In the genomic region with DNA sequence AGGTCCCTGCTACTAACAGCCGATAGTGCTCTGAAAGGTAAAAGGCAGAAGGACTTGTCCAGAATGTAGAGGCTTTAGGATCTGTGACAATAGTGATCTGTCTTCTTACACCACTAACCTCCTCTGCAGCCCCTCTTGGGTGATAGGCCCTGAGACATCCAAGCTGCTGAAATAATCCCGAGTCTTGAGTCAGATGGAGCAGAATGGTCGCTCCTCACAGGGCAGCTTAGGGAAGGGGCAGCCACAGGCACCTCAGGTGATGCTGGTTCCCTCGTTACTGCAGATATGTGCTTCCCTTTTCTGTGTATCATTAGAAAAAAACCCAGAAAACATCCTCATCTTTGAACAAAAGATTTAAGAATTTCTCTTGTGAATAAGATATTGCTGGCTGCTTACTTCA, we compare ENCODE assay signal across 17 cellular contexts.
DNase-seq lines count a peak whose midpoint lies in the region; TF ChIP-seq lines count a peak whose summit lies in the region.
"Had no signal": no experiment of that assay in that cellular context is flagged by ENCODE, and none has a peak within 500 bp of the region (broad histone marks: within the 10 kb centered on the region; RNA-seq: fewer than 3 reads in every experiment).

No MANE protein-coding gene starts in this region.

- CTCF ChIA-PET in RWPE1 (lab: Yijun Ruan, JAX): no interaction called here

- intact Hi-C loops in adrenal gland (cut with DNase I): no loop called here

- H2AFZ ChIP-seq in GM23248: peak overlapping the region; percentile 17; the same call in 1 of the 2 replicates
- no peak overlapping the region for H2AFZ ChIP-seq in neural progenitor cell (replicated peaks)
- H2AFZ ChIP-seq: PC-9 had no signal

- H3F3A ChIP-seq in GM23248 (ENCODE audit: insufficient read depth) (0 out of 2 replicates have a peak, but pooled peaks cover 5% of the 10 kb centered on the region), neural progenitor cell (ENCODE audit: low read depth) (peaks cover 5% of the 10 kb centered on the region)

- H3K4me2 ChIP-seq in GM23248 (ENCODE audit: unreplicated experiment) (no peak overlapping the region), neural progenitor cell (peak overlapping the region; percentile 28)
- H3K4me2 ChIP-seq: PC-9 had no signal

- H3K27ac Mint-ChIP-seq in neural progenitor cell (peak overlapping the region; percentile 88), type B pancreatic cell (no peak overlapping the region)
- H3K27ac Mint-ChIP-seq: CD4-positive, alpha-beta T cell had no signal

- H3K27me3 ChIP-seq in GM23248 (replicated peaks; ENCODE audit: insufficient read depth): no peaks in the 10 kb centered on the region
- no peaks in the 10 kb centered on the region for H3K27me3 ChIP-seq in neural progenitor cell
- H3K27me3 ChIP-seq in adrenal gland: no peaks in the 10 kb centered on the region
- H3K27me3 ChIP-seq: SJCRH30 had no signal

- in situ Hi-C loops in GM23248 (cut with MboI): no loop called here

- H3K4me1 ChIP-seq in GM23248 (ENCODE audit: insufficient read depth) (peaks cover 20% of the 10 kb centered on the region), neural progenitor cell (peaks cover 21% of the 10 kb centered on the region), adrenal gland (replicated peaks in 1 of 2) (no peaks in the 10 kb centered on the region)
- H3K4me1 ChIP-seq: Caco-2, SJCRH30 had no signal

- H3K9me3 Mint-ChIP-seq in neural progenitor cell (peaks cover 6% of the 10 kb centered on the region), type B pancreatic cell (no peaks in the 10 kb centered on the region)

- no peaks in the 10 kb centered on the region for H3K36me3 Mint-ChIP-seq in neural progenitor cell
- no peaks in the 10 kb centered on the region for H3K36me3 Mint-ChIP-seq in type B pancreatic cell

- H3K27ac ChIP-seq in GM23248 (no peak overlapping the region), RWPE1 (peak overlapping the region; percentile 69), epithelial cell of prostate (peak overlapping the region; percentile 97), neural progenitor cell (no peak overlapping the region), adrenal gland (no peak overlapping the region)
- H3K27ac ChIP-seq: PC-9, SJCRH30 had no signal

- H3K79me2 ChIP-seq in GM23248 (ENCODE audit: insufficient read depth) (no peaks in the 10 kb centered on the region), neural progenitor cell (ENCODE audit: low read depth) (no peaks in the 10 kb centered on the region)

- H3K27me3 Mint-ChIP-seq in neural progenitor cell (ENCODE audit: insufficient read depth, low read depth): peaks cover 6% of the 10 kb centered on the region
- no peaks in the 10 kb centered on the region for H3K27me3 Mint-ChIP-seq in type B pancreatic cell
- H3K27me3 Mint-ChIP-seq: CD4-positive, alpha-beta T cell had no signal

- H3K36me3 ChIP-seq in GM23248 (ENCODE audit: low read depth): no peaks in the 10 kb centered on the region
- no peaks in the 10 kb centered on the region for H3K36me3 ChIP-seq in neural progenitor cell
- no peaks in the 10 kb centered on the region for H3K36me3 ChIP-seq in adrenal gland (replicated peaks in 1 of 2)
- H3K36me3 ChIP-seq: SJCRH30 had no signal

- H3K4me3 ChIP-seq in GM23248 (no peak overlapping the region), neural progenitor cell (no peak overlapping the region), adrenal gland (no peak overlapping the region)
- H3K4me3 ChIP-seq: PC-9, SJCRH30 had no signal

- 82% methylated on average over 4 of the region's 4 CpGs for WGBS in GM23248 (ENCODE audit: low coverage in 1 of 2, low lambda C conversion rate in 2 of 2, missing lambda C conversion rate in 2 of 2), 2 experiments
- WGBS in adrenal gland, 4 donors: 80 to 90% (median 82%) methylated on average over 4 of the region's 4 CpGs

- H4K20me1 ChIP-seq in GM23248 (ENCODE audit: insufficient read depth): no peaks in the 10 kb centered on the region
- no peaks in the 10 kb centered on the region for H4K20me1 ChIP-seq in neural progenitor cell (ENCODE audit: low read depth)

- DNase-seq in GM23248: no peak
- no peak for DNase-seq in RWPE1 (ENCODE audit: low spot score)
- DNase-seq in epithelial cell of prostate (ENCODE audit: low read depth, low spot score): no peak
- DNase-seq in neural progenitor cell (ENCODE audit: low spot score): peak; percentile 15
- no peak for DNase-seq in NCI-H2107 (lab: John Stamatoyannopoulos, UW)
- no peak for DNase-seq in type B pancreatic cell (ENCODE audit: extremely low spot score, unreplicated experiment)
- no peak for DNase-seq in adrenal gland
- DNase-seq: Caco-2; CD4-positive, alpha-beta T cell; KBM-7; MV-4-11; NCI-H1417; NCI-H187; NCI-H226; NCI-H524; PC-9; SJCRH30 had no signal

- no peak for TF ChIP-seq POLR2A in adrenal gland (IDR thresholded peaks at IDR 0.05)

- no peak overlapping the region for H3K9ac ChIP-seq in GM23248
- H3K9ac ChIP-seq in neural progenitor cell: no peak overlapping the region

- no peak for TF ChIP-seq CTCF in RWPE1 (conservative IDR thresholded peaks at IDR 0.05; ENCODE audit: low read depth)
- TF ChIP-seq CTCF in neural progenitor cell (IDR thresholded peaks at IDR 0.05): no peak
- TF ChIP-seq CTCF in type B pancreatic cell (conservative IDR thresholded peaks at IDR 0.05): no peak
- TF ChIP-seq CTCF in adrenal gland (IDR thresholded peaks at IDR 0.05): no peak

- H3K4me1 Mint-ChIP-seq in neural progenitor cell: peaks cover 42% of the 10 kb centered on the region
- peaks cover 4% of the 10 kb centered on the region for H3K4me1 Mint-ChIP-seq in type B pancreatic cell (ENCODE audit: unreplicated experiment)

- POLR2A ChIA-PET in RWPE1 (lab: Yijun Ruan, JAX; ENCODE audit: low non-redundant PET): no interaction called here

- H3K4me3 Mint-ChIP-seq in neural progenitor cell (no peak overlapping the region), type B pancreatic cell (no peak overlapping the region)
- H3K4me3 Mint-ChIP-seq: CD4-positive, alpha-beta T cell had no signal

- H3K9me3 ChIP-seq in GM23248 (ENCODE audit: low read depth) (no peaks in the 10 kb centered on the region), neural progenitor cell (ENCODE audit: low read depth) (no peaks in the 10 kb centered on the region), adrenal gland (replicated peaks in 1 of 3) (no peaks in the 10 kb centered on the region)
- H3K9me3 ChIP-seq: Caco-2, SJCRH30 had no signal

- no peaks in the 10 kb centered on the region for H3K9me2 ChIP-seq in GM23248 (ENCODE audit: insufficient read depth)

Comparison
In these comparisons a context has a peak if more than half of its experiments do, and no peak if none do; other contexts are left out.
1. H3K27ac ChIP-seq: peak in RWPE1 (single experiment) and epithelial cell of prostate (single experiment); none in GM23248 (single experiment), neural progenitor cell (single experiment) and adrenal gland (0 of 5).